ENCODE assay signal across 22 cellular contexts in genomic region chr16:81099958-81100357, GRCh38.
"Had no signal": no experiment of that assay in that cellular context is flagged by ENCODE, and none has a peak within 500 bp of the region (broad histone marks: within the 10 kb centered on the region; RNA-seq: fewer than 3 reads in every experiment).

No MANE protein-coding gene starts in this region.

- H3K9ac ChIP-seq: KMS-11 had no signal

- ATAC-seq: K562, Panc1, PC-3, SK-N-SH treated with all-trans-retinoic acid at 6 μM for 48 hours had no signal

- H3K4me3 ChIP-seq: K562 had no signal

- H3K27ac ChIP-seq: HL-60, KMS-11, RWPE1 had no signal

- H3K4me2 ChIP-seq: KMS-11 had no signal

- DNase-seq: Kasumi-1, MM.1S, NCI-H1092 treated with DMSO at 0.1 percent for 48 hours, NCI-H1436, NCI-H187, NCI-H2029, NCI-H2081 treated with DMSO at 0.1 percent for 48 hours, NCI-H2171, NCI-H226, NCI-H446, NCI-H510A, NCI-H524 treated with DMSO at 0.1 percent for 48 hours, NCI-H69, NCI-H774, PC-3, SHP77 had no signal
